In genomic region chr7:133081605-133082389, GRCh38 we compare ENCODE assay signal across 1 cellular context.
TF ChIP-seq lines count a peak whose summit lies in the region.

CHCHD3 (minus strand) TSS chr7:133082090; CDS start chr7:133081937, 153 bp downstream.

TF ChIP-seq in K562, 482 proteins besides CTCF, POLR2A, EP300 and RAD21 (continued from another document and continues in another):
- TF ChIP-seq SAFB (IDR thresholded peaks at IDR 0.05; ENCODE audit: borderline replicate concordance, low read depth, low read length) (peak; percentile 95), ZNF274 (IDR thresholded peaks at IDR 0.05; ENCODE audit: borderline replicate concordance, low read depth, low read length) (no peak), ZNF740 (CRISPR knock-in tag; IDR thresholded peaks at IDR 0.05) (peak; percentile 28; the same call in 1 of the 2 replicates), ZNF740 (tag; IDR thresholded peaks at IDR 0.05) (no peak), ZNF354B (CRISPR knock-in tag; IDR thresholded peaks at IDR 0.05) (no peak), TAF15 (IDR thresholded peaks at IDR 0.05; ENCODE audit: low read depth, low read length) (no peak), ZNF699 (CRISPR knock-in tag; IDR thresholded peaks at IDR 0.05; ENCODE audit: insufficient replicate concordance) (no peak), RFX5 (IDR thresholded peaks at IDR 0.05; ENCODE audit: low read depth, low read length) (no peak), ZNF121 (CRISPR knock-in tag; conservative IDR thresholded peaks at IDR 0.05) (no peak), ZZZ3 (IDR thresholded peaks at IDR 0.05) (peak; percentile 94), BRCA1 (IDR thresholded peaks at IDR 0.05) (no peak), BRCA1 (CRISPR knock-in tag; IDR thresholded peaks at IDR 0.05) (0 out of 2 replicates have a peak, but pooled peaks have one; percentile 74), ZNF143 (CRISPR knock-in tag; IDR thresholded peaks at IDR 0.05) (peak; percentile 98), SIN3A (IDR thresholded peaks at IDR 0.05; ENCODE audit: borderline replicate concordance in 2 of 2, control insufficient read depth in 1 of 2, low read depth in 2 of 2, low read length in 2 of 2) (peak in 1 of 2 experiments; percentile 61; a peak in 1 of 4 replicates), ZMIZ1 (IDR thresholded peaks at IDR 0.05; ENCODE audit: low read depth in 2 of 2, low read length in 2 of 2) (peak; percentile 41 to 44; a peak in 1 of 4 replicates), POLR2B (IDR thresholded peaks at IDR 0.05; ENCODE audit: low read depth, partially characterized antibody) (peak; percentile 84), ZNF830 (CRISPR knock-in tag; IDR thresholded peaks at IDR 0.05) (peak; percentile 70; the same call in 1 of the 2 replicates), GTF2A2 (tag; IDR thresholded peaks at IDR 0.05) (0 out of 2 replicates have a peak, but pooled peaks have one; percentile 28), NFIC (IDR thresholded peaks at IDR 0.05) (peak; percentile 52), SOX6 (IDR thresholded peaks at IDR 0.05) (peak; percentile 32; the same call in 1 of the 2 replicates), ZNF717 (CRISPR knock-in tag; IDR thresholded peaks at IDR 0.05) (no peak), MTA1 (IDR thresholded peaks at IDR 0.05; ENCODE audit: borderline replicate concordance) (no peak), TFE3 (CRISPR knock-in tag; IDR thresholded peaks at IDR 0.05) (peak; percentile 41; the same call in 1 of the 2 replicates), ZBTB40 (IDR thresholded peaks at IDR 0.05) (peak; percentile 92), ZBTB40 (CRISPR knock-in tag; IDR thresholded peaks at IDR 0.05) (peak; percentile 45; the same call in 1 of the 2 replicates), STAT5A (IDR thresholded peaks at IDR 0.05; ENCODE audit: borderline replicate concordance, low read length) (no peak; the same call in 1 of the 2 replicates), ZNF280B (CRISPR knock-in tag; IDR thresholded peaks at IDR 0.05) (no peak), NR0B1 (IDR thresholded peaks at IDR 0.05; ENCODE audit: partially characterized antibody) (no peak), SP1 (CRISPR knock-in tag; IDR thresholded peaks at IDR 0.05) (peak; percentile 65), KLF13 (tag; IDR thresholded peaks at IDR 0.05; ENCODE audit: borderline replicate concordance, low read depth) (no peak), ZNF583 (CRISPR knock-in tag; IDR thresholded peaks at IDR 0.05) (peak; percentile 61; the same call in 1 of the 2 replicates)
- TF ChIP-seq, protein P1, sequence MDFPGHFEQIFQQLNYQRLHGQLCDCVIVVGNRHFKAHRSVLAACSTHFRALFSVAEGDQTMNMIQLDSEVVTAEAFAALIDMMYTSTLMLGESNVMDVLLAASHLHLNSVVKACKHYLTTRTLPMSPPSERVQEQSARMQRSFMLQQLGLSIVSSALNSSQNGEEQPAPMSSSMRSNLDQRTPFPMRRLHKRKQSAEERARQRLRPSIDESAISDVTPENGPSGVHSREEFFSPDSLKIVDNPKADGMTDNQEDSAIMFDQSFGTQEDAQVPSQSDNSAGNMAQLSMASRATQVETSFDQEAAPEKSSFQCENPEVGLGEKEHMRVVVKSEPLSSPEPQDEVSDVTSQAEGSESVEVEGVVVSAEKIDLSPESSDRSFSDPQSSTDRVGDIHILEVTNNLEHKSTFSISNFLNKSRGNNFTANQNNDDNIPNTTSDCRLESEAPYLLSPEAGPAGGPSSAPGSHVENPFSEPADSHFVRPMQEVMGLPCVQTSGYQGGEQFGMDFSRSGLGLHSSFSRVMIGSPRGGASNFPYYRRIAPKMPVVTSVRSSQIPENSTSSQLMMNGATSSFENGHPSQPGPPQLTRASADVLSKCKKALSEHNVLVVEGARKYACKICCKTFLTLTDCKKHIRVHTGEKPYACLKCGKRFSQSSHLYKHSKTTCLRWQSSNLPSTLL (IDR thresholded peaks at IDR 0.05) = no peak; the same call in 1 of the 2 replicates
- TF ChIP-seq, protein P2, sequence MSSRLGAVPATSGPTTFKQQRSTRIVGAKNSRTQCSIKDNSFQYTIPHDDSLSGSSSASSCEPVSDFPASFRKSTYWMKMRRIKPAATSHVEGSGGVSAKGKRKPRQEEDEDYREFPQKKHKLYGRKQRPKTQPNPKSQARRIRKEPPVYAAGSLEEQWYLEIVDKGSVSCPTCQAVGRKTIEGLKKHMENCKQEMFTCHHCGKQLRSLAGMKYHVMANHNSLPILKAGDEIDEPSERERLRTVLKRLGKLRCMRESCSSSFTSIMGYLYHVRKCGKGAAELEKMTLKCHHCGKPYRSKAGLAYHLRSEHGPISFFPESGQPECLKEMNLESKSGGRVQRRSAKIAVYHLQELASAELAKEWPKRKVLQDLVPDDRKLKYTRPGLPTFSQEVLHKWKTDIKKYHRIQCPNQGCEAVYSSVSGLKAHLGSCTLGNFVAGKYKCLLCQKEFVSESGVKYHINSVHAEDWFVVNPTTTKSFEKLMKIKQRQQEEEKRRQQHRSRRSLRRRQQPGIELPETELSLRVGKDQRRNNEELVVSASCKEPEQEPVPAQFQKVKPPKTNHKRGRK (tag; IDR thresholded peaks at IDR 0.05) = no peak
- TF ChIP-seq, protein P3, sequence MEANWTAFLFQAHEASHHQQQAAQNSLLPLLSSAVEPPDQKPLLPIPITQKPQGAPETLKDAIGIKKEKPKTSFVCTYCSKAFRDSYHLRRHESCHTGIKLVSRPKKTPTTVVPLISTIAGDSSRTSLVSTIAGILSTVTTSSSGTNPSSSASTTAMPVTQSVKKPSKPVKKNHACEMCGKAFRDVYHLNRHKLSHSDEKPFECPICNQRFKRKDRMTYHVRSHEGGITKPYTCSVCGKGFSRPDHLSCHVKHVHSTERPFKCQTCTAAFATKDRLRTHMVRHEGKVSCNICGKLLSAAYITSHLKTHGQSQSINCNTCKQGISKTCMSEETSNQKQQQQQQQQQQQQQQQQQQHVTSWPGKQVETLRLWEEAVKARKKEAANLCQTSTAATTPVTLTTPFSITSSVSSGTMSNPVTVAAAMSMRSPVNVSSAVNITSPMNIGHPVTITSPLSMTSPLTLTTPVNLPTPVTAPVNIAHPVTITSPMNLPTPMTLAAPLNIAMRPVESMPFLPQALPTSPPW (CRISPR knock-in tag; IDR thresholded peaks at IDR 0.05) = peak; percentile 62; the same call in 1 of the 2 replicates
